Comparison of ENCODE assay signal across 22 cellular contexts in genomic region chr7:151724250-151724915, GRCh38.
"Had no signal": no experiment of that assay in that cellular context is flagged by ENCODE, and none has a peak within 500 bp of the region (broad histone marks: within the 10 kb centered on the region; RNA-seq: fewer than 3 reads in every experiment).

No MANE protein-coding gene starts in this region.

- H3K9me3 ChIP-seq: esophagus muscularis mucosa, gastrocnemius medialis, lower lobe of right lung, ovary, prostate gland, tibial artery had no signal

- H3K4me1 ChIP-seq: prostate gland had no signal

- H3K27me3 ChIP-seq: brain microvascular endothelial cell, dorsolateral prefrontal cortex, esophagus muscularis mucosa, gastrocnemius medialis, ovary, tibial artery had no signal

- H3K27me3 Mint-ChIP-seq: activated CD4-positive, alpha-beta T cell treated with anti-CD3 and anti-CD28 coated beads, Interleukin-2, amount 10 ng/mL, durations not matched to agents 7 days and 5 days; activated naive CD4-positive, alpha-beta T cell treated with anti-CD3 and anti-CD28 coated beads, Interleukin-2, amount 50 U/mL, for 24 hours; naive B cell; stimulated activated naive CD8-positive, alpha-beta T cell treated with anti-CD3 and anti-CD28 coated beads, Interleukin-15, amount 100 ng/mL, for 72 hours; T-cell had no signal

- H3K36me3 Mint-ChIP-seq: activated naive CD4-positive, alpha-beta T cell treated with anti-CD3 and anti-CD28 coated beads, Interleukin-2, amount 50 U/mL, for 24 hours had no signal

- H3K9me3 Mint-ChIP-seq: activated CD4-positive, alpha-beta T cell treated with anti-CD3 and anti-CD28 coated beads, Interleukin-2, amount 10 ng/mL, durations not matched to agents 7 days and 5 days; activated naive CD4-positive, alpha-beta T cell treated with anti-CD3 and anti-CD28 coated beads, Interleukin-2, amount 50 U/mL, for 24 hours; activated T-helper 1 cell treated with anti-CD3 and anti-CD28 coated beads, Interleukin-12 subunit alpha, Interleukin-12 subunit beta, Interleukin-2, Interleukin-4 antibody, amounts not matched to agents 30 ng/mL and 10 ng/mL and 1 ng/mL, durations not matched to agents 14 hours and 24 hours and 36 hours; naive B cell; stimulated activated naive CD8-positive, alpha-beta T cell treated with anti-CD3 and anti-CD28 coated beads, Interleukin-15, amount 100 ng/mL, for 72 hours; T-cell; T-helper 2 cell treated with Interferon-gamma antibody and Interleukin-4, amounts not matched to agents 5 μg/mL and 100 μg/mL, for 36 hours had no signal

- H3K4me3 Mint-ChIP-seq: activated CD4-positive, alpha-beta T cell treated with anti-CD3 and anti-CD28 coated beads, Interleukin-2, amount 10 ng/mL, durations not matched to agents 7 days and 5 days; activated CD8-positive, alpha-beta T cell treated with anti-CD3 and anti-CD28 coated beads, Interleukin-2, amount 10 ng/mL, durations not matched to agents 7 days and 5 days; activated naive CD4-positive, alpha-beta T cell treated with anti-CD3 and anti-CD28 coated beads, Interleukin-2, amount 50 U/mL, for 24 hours; activated T-helper 1 cell treated with anti-CD3 and anti-CD28 coated beads, Interleukin-12 subunit alpha, Interleukin-12 subunit beta, Interleukin-2, Interleukin-4 antibody, amounts not matched to agents 30 ng/mL and 10 ng/mL and 1 ng/mL, durations not matched to agents 14 hours and 24 hours and 36 hours; stimulated activated naive CD8-positive, alpha-beta T cell treated with anti-CD3 and anti-CD28 coated beads, Interleukin-15, amount 100 ng/mL, for 72 hours; T-cell; T-helper 2 cell treated with Interferon-gamma antibody and Interleukin-4, amounts not matched to agents 5 μg/mL and 100 μg/mL, for 36 hours had no signal

- H3K36me3 ChIP-seq: brain microvascular endothelial cell, esophagus muscularis mucosa, gastrocnemius medialis, lower lobe of right lung, ovary, prostate gland, tibial artery, WERI-Rb-1 had no signal

- H3K27ac ChIP-seq: brain microvascular endothelial cell, dorsolateral prefrontal cortex, esophagus muscularis mucosa, gastrocnemius medialis, lower lobe of right lung, ovary, prostate gland, tibial artery, WERI-Rb-1 had no signal

- ATAC-seq: activated CD8-positive, alpha-beta T cell treated with anti-CD3 and anti-CD28 coated beads, Interleukin-2, amount 10 ng/mL, durations not matched to agents 7 days and 5 days; gastrocnemius medialis; lower lobe of right lung; stimulated activated naive CD8-positive, alpha-beta T cell treated with anti-CD3 and anti-CD28 coated beads, Interleukin-15, amount 100 ng/mL, for 72 hours; T-cell had no signal

- H3K27ac Mint-ChIP-seq: activated CD8-positive, alpha-beta T cell treated with anti-CD3 and anti-CD28 coated beads, Interleukin-2, amount 10 ng/mL, durations not matched to agents 7 days and 5 days; activated naive CD4-positive, alpha-beta T cell treated with anti-CD3 and anti-CD28 coated beads, Interleukin-2, amount 50 U/mL, for 24 hours; activated T-helper 1 cell treated with anti-CD3 and anti-CD28 coated beads, Interleukin-12 subunit alpha, Interleukin-12 subunit beta, Interleukin-2, Interleukin-4 antibody, amounts not matched to agents 30 ng/mL and 10 ng/mL and 1 ng/mL, durations not matched to agents 14 hours and 24 hours and 36 hours; stimulated activated naive CD8-positive, alpha-beta T cell treated with anti-CD3 and anti-CD28 coated beads, Interleukin-15, amount 100 ng/mL, for 72 hours; T-cell; T-helper 2 cell treated with Interferon-gamma antibody and Interleukin-4, amounts not matched to agents 5 μg/mL and 100 μg/mL, for 36 hours had no signal

- DNase-seq: activated CD4-positive, alpha-beta T cell treated with anti-CD3 and anti-CD28 coated beads, Interleukin-2, amount 10 ng/mL, durations not matched to agents 7 days and 5 days; activated CD4-positive, CD25-positive, alpha-beta regulatory T cell treated with anti-CD3 and anti-CD28 coated beads, Interleukin-2, amount 50 U/mL, for 72 hours; activated CD8-positive, alpha-beta T cell treated with anti-CD3 and anti-CD28 coated beads, Interleukin-2, amount 10 ng/mL, durations not matched to agents 7 days and 5 days; activated gamma-delta T cell; anterior cingulate cortex; brain microvascular endothelial cell; central memory CD4-positive, alpha-beta T cell; dorsolateral prefrontal cortex; gastrocnemius medialis; lower lobe of right lung; ovary; stimulated activated CD4-positive, alpha-beta T cell treated with anti-CD3 and anti-CD28 coated beads, Interleukin-4, amount 100 ng/mL, for 24 hours; stimulated activated naive CD8-positive, alpha-beta T cell treated with anti-CD3 and anti-CD28 coated beads, Interleukin-15, amount 100 ng/mL, for 72 hours; T-cell; tibial artery; WERI-Rb-1 had no signal

- H3K4me3 ChIP-seq: dorsolateral prefrontal cortex, esophagus muscularis mucosa, gastrocnemius medialis, lower lobe of right lung, ovary, prostate gland, tibial artery had no signal
